Comparison of ENCODE assay signal across 8 cellular contexts in genomic region chr19:8321067-8321759, GRCh38. TPM values are rescaled to one million over a fixed set of nuclear protein-coding genes. Genes with fewer than 3 reads are reported as not detected.
A peak's percentile ranks its signal among the peaks of the same experiment; 100 is the strongest.
DNase-seq lines count a peak whose midpoint lies in the region; ATAC-seq, FAIRE-seq and TF ChIP-seq lines count a peak whose summit lies in the region.

TSS of gene NDUFA7 (minus strand) at chr19:8321375. CDS start at chr19:8321358, 17 bp downstream.
TSS of gene RPS28 (plus strand) at chr19:8321496. CDS start at chr19:8321531, 35 bp downstream.

- TF ChIP-seq CTCF in WI38 (IDR thresholded peaks at IDR 0.05; ENCODE audit: low read depth, low read length) (no peak), mammary epithelial cell (conservative IDR thresholded peaks at IDR 0.05 in 1 of 2, IDR thresholded peaks at IDR 0.05 in 1 of 2; ENCODE audit: extremely low read depth in 1 of 2, insufficient read depth in 1 of 2, low read depth in 1 of 2, low read length in 2 of 2) (peak in 1 of 2 donors; percentile 34)

- H3K36me3 ChIP-seq in mammary epithelial cell (ENCODE audit: insufficient read depth, low read length) (peaks cover 11% of the 10 kb centered on the region), small intestine (ENCODE audit: control insufficient read depth in 2 of 2, insufficient read depth in 2 of 2, low read length in 2 of 2) (peaks cover 0 to 2% of the 10 kb centered on the region in 2 donors)

- ATAC-seq in GM18909 (IDR thresholded peaks at IDR 0.05; ENCODE audit: poor library complexity, unreplicated experiment) (peak; percentile 93), HG03159 (IDR thresholded peaks at IDR 0.05; ENCODE audit: unreplicated experiment) (peak; percentile 85)

- peaks cover 49% of the 10 kb centered on the region for H3K79me2 ChIP-seq in mammary epithelial cell (ENCODE audit: insufficient read depth, low read length)

- H3K27me3 ChIP-seq in mammary epithelial cell (ENCODE audit: insufficient read depth, low read length): no peaks in the 10 kb centered on the region
- H3K27me3 ChIP-seq in small intestine (ENCODE audit: control insufficient read depth in 2 of 2, insufficient read depth in 2 of 2, low read length in 2 of 2): no peaks in the 10 kb centered on the region

- no TSS peak for BruUV-seq in mammary epithelial cell (replicated peaks; lab: Mats Ljungman, UMichigan)

- in situ Hi-C loops in mammary epithelial cell (cut with MboI; ENCODE audit: low sequenced_read_pairs in 2 of 2): no loop called here

- peak within 1 kb of the TSS; percentile 98 for H3K9ac ChIP-seq in mammary epithelial cell (ENCODE audit: insufficient read depth, low read length)

- H3K4me1 ChIP-seq in mammary epithelial cell (ENCODE audit: insufficient read depth, low read length) (peaks cover 27% of the 10 kb centered on the region), small intestine (ENCODE audit: control insufficient read depth in 2 of 2, insufficient read depth in 1 of 2, low read depth in 1 of 2, low read length in 1 of 2) (peaks cover 5 to 10% of the 10 kb centered on the region in 2 donors)

- dilution Hi-C loops in mammary epithelial cell (cut with HindIII; ENCODE audit: low sequenced_read_pairs): no loop called here

- no peaks in the 10 kb centered on the region for H3K9me3 ChIP-seq in mammary epithelial cell (replicated peaks; ENCODE audit: insufficient read depth, low read length)
- no peaks in the 10 kb centered on the region for H3K9me3 ChIP-seq in small intestine (ENCODE audit: control insufficient read depth, low read depth)

- WGBS in mammary epithelial cell (ENCODE audit: low coverage, missing lambda C conversion rate): 0% methylated on average over 31 of the region's 53 CpGs
- WGBS in small intestine, 3 donors: 0% methylated on average over 45 to 53 of the region's 53 CpGs

- no peak for FAIRE-seq in small intestine (lab: Jason Lieb, UNC)

- H4K20me1 ChIP-seq in mammary epithelial cell (ENCODE audit: insufficient read depth, low read length): peaks cover 3% of the 10 kb centered on the region

- CTCF ChIA-PET in mammary epithelial cell (lab: Charles Lee; ENCODE audit: low non-redundant PET): no interaction called here

- peak within 1 kb of the TSS; percentile 93 for H3K4me2 ChIP-seq in mammary epithelial cell (ENCODE audit: insufficient read depth, low read depth, low read length)

- H3K4me3 ChIP-seq in WI38 (ENCODE audit: low read depth, low read length) (peak within 1 kb of the TSS; percentile 100), mammary epithelial cell (replicated peaks in 1 of 3; ENCODE audit: insufficient read depth in 1 of 3, low read depth in 2 of 3, low read length in 3 of 3) (peak within 1 kb of the TSS; percentile 86 to 100 (median 94)), small intestine (ENCODE audit: low read depth in 1 of 2, low read length in 2 of 2) (peak within 1 kb of the TSS; percentile 86 to 95)

- peak within 1 kb of the TSS; percentile 89 for H2AFZ ChIP-seq in mammary epithelial cell (ENCODE audit: low read depth, low read length)

- DNase-seq in AG08396 (ENCODE audit: low spot score) (peak; percentile 97), NCI-H2227 treated with DMSO at 0.1 percent for 48 hours (lab: John Stamatoyannopoulos, UW) (peak; percentile 93), mammary epithelial cell (peak; percentile 91), iPS-NIHi11 (ENCODE audit: low spot score) (peak; percentile 94), small intestine (peak; percentile 93)

- intact Hi-C loops in mammary epithelial cell (cut with micrococcal nuclease): loop anchor here (5.0 kb wide), 1 partner anchor 54 kb away; no protein-coding TSS in a partner anchor

- peak within 1 kb of the TSS; percentile 93 for H3K27ac ChIP-seq in mammary epithelial cell (ENCODE audit: insufficient read depth, low read depth, low read length)
- peak within 1 kb of the TSS; percentile 87 to 89 for H3K27ac ChIP-seq in small intestine (ENCODE audit: low read depth in 1 of 2, low read length in 1 of 2)

RNA-seq across cellular contexts. Expression of gene NDUFA7, which starts in this region (rescaled TPM):
- total RNA-seq in mammary epithelial cell: 10 to 100 TPM in 1 of 2 donors, 1 to 10 TPM in 1; 5.3 to 77.6 TPM
- polyA plus RNA-seq in mammary epithelial cell (79.6 TPM), small intestine (100 to 1,000 TPM; 125 to 160 (median 149) TPM)
- 99.2 TPM for polyA minus RNA-seq in mammary epithelial cell

RNA-seq across cellular contexts. Expression of gene RPS28, which starts in this region (rescaled TPM):
- 1,000 to 10,000 TPM in 1 of 2 donors, 100 to 1,000 TPM in 1; 151 to 1,577 TPM for total RNA-seq in mammary epithelial cell
- polyA plus RNA-seq in mammary epithelial cell (681 TPM), small intestine (100 to 1,000 TPM; 449 to 911 (median 838) TPM)
- 419 TPM for polyA minus RNA-seq in mammary epithelial cell

Comparison
In these comparisons a context has a peak if more than half of its experiments do, and no peak if none do; other contexts are left out.
1. Peak in every context shown above with its lines: DNase-seq, ATAC-seq, H3K4me3 ChIP-seq and H3K27ac ChIP-seq.